Comparison of ENCODE assay signal across 9 cellular contexts in genomic region chr20:36540551-36541211, GRCh38. TPM values are rescaled to one million over a fixed set of nuclear protein-coding genes. Genes with fewer than 3 reads are reported as not detected.
DNase-seq lines count a peak whose midpoint lies in the region; ATAC-seq and TF ChIP-seq lines count a peak whose summit lies in the region.
"Had no signal": no experiment of that assay in that cellular context is flagged by ENCODE, and none has a peak within 500 bp of the region (broad histone marks: within the 10 kb centered on the region; RNA-seq: fewer than 3 reads in every experiment).

No MANE protein-coding gene starts in this region.

- no peaks in the 10 kb centered on the region for H3K9me3 ChIP-seq in OCI-LY3 (ENCODE audit: insufficient read depth, low read length)
- no peaks in the 10 kb centered on the region for H3K9me3 ChIP-seq in esophagus (ENCODE audit: control insufficient read depth in 2 of 2, insufficient read depth in 1 of 2, low read depth in 1 of 2, low read length in 1 of 2)
- no peaks in the 10 kb centered on the region for H3K9me3 ChIP-seq in mesodermal cell (ENCODE audit: control insufficient read depth, low read length)
- H3K9me3 ChIP-seq in thoracic aorta = no peaks in the 10 kb centered on the region

- H3K9ac ChIP-seq in OCI-LY3 (ENCODE audit: low read length) = peak overlapping the region; percentile 83

- H4K20me1 ChIP-seq in OCI-LY3 (ENCODE audit: insufficient read depth, low read length) = no peaks in the 10 kb centered on the region

- peaks cover 16% of the 10 kb centered on the region for H3K4me1 ChIP-seq in OCI-LY3 (ENCODE audit: low read length)
- peaks cover 0 to 5% of the 10 kb centered on the region in 2 donors for H3K4me1 ChIP-seq in esophagus (ENCODE audit: control insufficient read depth in 2 of 2, insufficient read depth in 2 of 2, low read length in 1 of 2)
- peaks cover 34% of the 10 kb centered on the region for H3K4me1 ChIP-seq in mesodermal cell (ENCODE audit: control insufficient read depth, insufficient read depth, low read length, poor library complexity, severe bottlenecking)
- peaks cover 34 to 67% of the 10 kb centered on the region in 2 donors for H3K4me1 ChIP-seq in thoracic aorta (ENCODE audit: control insufficient read depth in 1 of 2, low read depth in 2 of 2)

- H3K4me2 ChIP-seq in OCI-LY3 (ENCODE audit: low read length) = peak overlapping the region; percentile 91

- ATAC-seq in thoracic aorta (ENCODE audit: insufficient number of reproducible peaks, low FRiP score, low read depth) (peak; percentile 0), HG03175 (IDR thresholded peaks at IDR 0.05; ENCODE audit: unreplicated experiment) (no peak)

- peak overlapping the region; percentile 68; the same call in 1 of the 2 replicates for H2AFZ ChIP-seq in OCI-LY3 (ENCODE audit: low read depth, low read length)

- H3K27me3 ChIP-seq in OCI-LY3 (ENCODE audit: low read depth, low read length) = no peaks in the 10 kb centered on the region
- H3K27me3 ChIP-seq in esophagus (ENCODE audit: control insufficient read depth in 1 of 2, insufficient read depth in 2 of 2, low read length in 2 of 2) = no peaks in the 10 kb centered on the region
- H3K27me3 ChIP-seq in thoracic aorta (replicated peaks; ENCODE audit: insufficient read depth) = no peaks in the 10 kb centered on the region

- peaks cover 3% of the 10 kb centered on the region; the same call in 1 of the 2 replicates for H3K79me2 ChIP-seq in OCI-LY3 (ENCODE audit: low read length)

- H3K27ac ChIP-seq in OCI-LY3 (ENCODE audit: low read length) (no peak overlapping the region), esophagus (ENCODE audit: low read depth in 2 of 2, low read length in 1 of 2) (peak overlapping the region; percentile 83 to 86), mesodermal cell (ENCODE audit: low read depth, low read length, severe bottlenecking) (peak overlapping the region; percentile 81), thoracic aorta (peak overlapping the region; percentile 95 to 100)

- DNase-seq in thoracic aorta (ENCODE audit: low spot score) (no peak), HuH-7 (ENCODE audit: low spot score) (no peak), HK-2 (ENCODE audit: unreplicated experiment) (no peak), NCI-H2227 treated with DMSO at 0.1 percent for 48 hours (lab: John Stamatoyannopoulos, UW) (no peak)
- DNase-seq: activated gamma-delta T cell treated with Interleukin-2 at 50 U/mL for 16 hours had no signal

- H3K4me3 ChIP-seq in OCI-LY3 (ENCODE audit: low read length) (peak overlapping the region; percentile 86), esophagus (ENCODE audit: low read depth in 1 of 2, low read length in 2 of 2) (peak overlapping the region; percentile 30 to 41), mesodermal cell (ENCODE audit: extremely low read depth, insufficient read depth, low read length, poor library complexity, severe bottlenecking) (peak overlapping the region; percentile 75), thoracic aorta (peak overlapping the region; percentile 91)

- 46 to 50% methylated on average over 39 to 41 of the region's 41 CpGs for WGBS in esophagus, 2 donors
- 24 to 37% methylated on average over 31 to 36 of the region's 41 CpGs for WGBS in mesodermal cell (ENCODE audit: insufficient coverage in 2 of 2), 2 experiments

- no peaks in the 10 kb centered on the region for H3K36me3 ChIP-seq in OCI-LY3 (replicated peaks; ENCODE audit: low read depth, low read length)
- no peaks in the 10 kb centered on the region for H3K36me3 ChIP-seq in esophagus (ENCODE audit: control insufficient read depth in 2 of 2, insufficient read depth in 2 of 2, low read length in 1 of 2)
- H3K36me3 ChIP-seq in mesodermal cell (ENCODE audit: control insufficient read depth, insufficient read depth, low read length) = peaks cover 29% of the 10 kb centered on the region
- peaks cover 15% of the 10 kb centered on the region for H3K36me3 ChIP-seq in thoracic aorta

- no peak for TF ChIP-seq CTCF in OCI-LY3 (IDR thresholded peaks at IDR 0.05; ENCODE audit: low read depth, low read length)
- TF ChIP-seq CTCF in thoracic aorta (IDR thresholded peaks at IDR 0.05) = no peak

RNA-seq across cellular contexts. Expression of gene MYL9, which starts 0.6 kb away (rescaled TPM):
- polyA plus RNA-seq in esophagus = 100 to 1,000 TPM; 242 to 320 TPM
- 294 TPM for polyA plus RNA-seq in mesodermal cell (2013, experiment 1 of 2)
- 219 TPM for polyA plus RNA-seq in mesodermal cell (2013, experiment 2 of 2)
- 1,000 to 10,000 TPM in 1 of 2 donors, 100 to 1,000 TPM in 1; 531 to 1,491 TPM for total RNA-seq in thoracic aorta

RNA-seq across cellular contexts. Expression of gene TGIF2, which starts 32.7 kb away (rescaled TPM):
- 1 to 10 TPM; 1.4 to 3.6 TPM for polyA plus RNA-seq in esophagus
- polyA plus RNA-seq in mesodermal cell (2013, experiment 1 of 2) = 19.9 TPM
- polyA plus RNA-seq in mesodermal cell (2013, experiment 2 of 2) = 18.1 TPM
- total RNA-seq in thoracic aorta = 10 to 100 TPM; 13.4 to 14.2 TPM

Comparison
In these comparisons a context has a peak if more than half of its experiments do, and no peak if none do; other contexts are left out.
1. H3K4me3 ChIP-seq: peak in every context shown above with its lines; median percentile 91 in thoracic aorta; 86 in OCI-LY3; 75 in mesodermal cell; 36 in esophagus.